ENCODE assay signal across 2 cellular contexts in genomic region chr14:100731846-100732765, GRCh38.
TF ChIP-seq lines count a peak whose summit lies in the region.

No MANE protein-coding gene starts in this region.

TF ChIP-seq in SK-N-SH, 30 proteins besides CTCF, POLR2A, EP300 and RAD21 (continued from another document):
- TF ChIP-seq ZBTB33 (IDR thresholded peaks at IDR 0.05; ENCODE audit: borderline replicate concordance, low read depth) (no peak), FOXM1 (IDR thresholded peaks at IDR 0.05; ENCODE audit: low read depth) (no peak), MXI1 (IDR thresholded peaks at IDR 0.05; ENCODE audit: low read depth, low read length) (no peak), RCOR1 (IDR thresholded peaks at IDR 0.05; ENCODE audit: low read length) (no peak), MEF2A (IDR thresholded peaks at IDR 0.05; ENCODE audit: borderline replicate concordance, low read depth) (no peak), NRF1 (IDR thresholded peaks at IDR 0.05; ENCODE audit: low read depth, low read length) (no peak), FOSL2 (IDR thresholded peaks at IDR 0.05; ENCODE audit: borderline replicate concordance, low read depth) (no peak), TEAD4 (IDR thresholded peaks at IDR 0.05; ENCODE audit: borderline replicate concordance, insufficient read depth) (no peak), FOXJ3 (CRISPR knock-in tag; IDR thresholded peaks at IDR 0.05) (no peak), SMC3 (IDR thresholded peaks at IDR 0.05; ENCODE audit: low read depth, low read length) (no peak), GABPA (IDR thresholded peaks at IDR 0.05; ENCODE audit: low read depth) (no peak), EZH2phosphoT487 (IDR thresholded peaks at IDR 0.05; ENCODE audit: borderline replicate concordance, low read depth) (no peak)
- TF ChIP-seq, protein P1, sequence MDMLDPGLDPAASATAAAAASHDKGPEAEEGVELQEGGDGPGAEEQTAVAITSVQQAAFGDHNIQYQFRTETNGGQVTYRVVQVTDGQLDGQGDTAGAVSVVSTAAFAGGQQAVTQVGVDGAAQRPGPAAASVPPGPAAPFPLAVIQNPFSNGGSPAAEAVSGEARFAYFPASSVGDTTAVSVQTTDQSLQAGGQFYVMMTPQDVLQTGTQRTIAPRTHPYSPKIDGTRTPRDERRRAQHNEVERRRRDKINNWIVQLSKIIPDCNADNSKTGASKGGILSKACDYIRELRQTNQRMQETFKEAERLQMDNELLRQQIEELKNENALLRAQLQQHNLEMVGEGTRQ (IDR thresholded peaks at IDR 0.05; ENCODE audit: borderline replicate concordance, low read depth, low read length), result no peak
- TF ChIP-seq, protein P2, sequence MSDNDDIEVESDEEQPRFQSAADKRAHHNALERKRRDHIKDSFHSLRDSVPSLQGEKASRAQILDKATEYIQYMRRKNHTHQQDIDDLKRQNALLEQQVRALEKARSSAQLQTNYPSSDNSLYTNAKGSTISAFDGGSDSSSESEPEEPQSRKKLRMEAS (IDR thresholded peaks at IDR 0.05; ENCODE audit: low read depth), result no peak
- TF ChIP-seq, protein P3, sequence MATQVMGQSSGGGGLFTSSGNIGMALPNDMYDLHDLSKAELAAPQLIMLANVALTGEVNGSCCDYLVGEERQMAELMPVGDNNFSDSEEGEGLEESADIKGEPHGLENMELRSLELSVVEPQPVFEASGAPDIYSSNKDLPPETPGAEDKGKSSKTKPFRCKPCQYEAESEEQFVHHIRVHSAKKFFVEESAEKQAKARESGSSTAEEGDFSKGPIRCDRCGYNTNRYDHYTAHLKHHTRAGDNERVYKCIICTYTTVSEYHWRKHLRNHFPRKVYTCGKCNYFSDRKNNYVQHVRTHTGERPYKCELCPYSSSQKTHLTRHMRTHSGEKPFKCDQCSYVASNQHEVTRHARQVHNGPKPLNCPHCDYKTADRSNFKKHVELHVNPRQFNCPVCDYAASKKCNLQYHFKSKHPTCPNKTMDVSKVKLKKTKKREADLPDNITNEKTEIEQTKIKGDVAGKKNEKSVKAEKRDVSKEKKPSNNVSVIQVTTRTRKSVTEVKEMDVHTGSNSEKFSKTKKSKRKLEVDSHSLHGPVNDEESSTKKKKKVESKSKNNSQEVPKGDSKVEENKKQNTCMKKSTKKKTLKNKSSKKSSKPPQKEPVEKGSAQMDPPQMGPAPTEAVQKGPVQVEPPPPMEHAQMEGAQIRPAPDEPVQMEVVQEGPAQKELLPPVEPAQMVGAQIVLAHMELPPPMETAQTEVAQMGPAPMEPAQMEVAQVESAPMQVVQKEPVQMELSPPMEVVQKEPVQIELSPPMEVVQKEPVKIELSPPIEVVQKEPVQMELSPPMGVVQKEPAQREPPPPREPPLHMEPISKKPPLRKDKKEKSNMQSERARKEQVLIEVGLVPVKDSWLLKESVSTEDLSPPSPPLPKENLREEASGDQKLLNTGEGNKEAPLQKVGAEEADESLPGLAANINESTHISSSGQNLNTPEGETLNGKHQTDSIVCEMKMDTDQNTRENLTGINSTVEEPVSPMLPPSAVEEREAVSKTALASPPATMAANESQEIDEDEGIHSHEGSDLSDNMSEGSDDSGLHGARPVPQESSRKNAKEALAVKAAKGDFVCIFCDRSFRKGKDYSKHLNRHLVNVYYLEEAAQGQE (IDR thresholded peaks at IDR 0.05; ENCODE audit: low read depth, low read length), result no peak

TF ChIP-seq in SK-N-SH treated with all-trans-retinoic acid at 6 μM for 48 hours, 23 proteins besides CTCF, POLR2A, EP300 and RAD21 (continued from another document):
- TF ChIP-seq, protein P4, sequence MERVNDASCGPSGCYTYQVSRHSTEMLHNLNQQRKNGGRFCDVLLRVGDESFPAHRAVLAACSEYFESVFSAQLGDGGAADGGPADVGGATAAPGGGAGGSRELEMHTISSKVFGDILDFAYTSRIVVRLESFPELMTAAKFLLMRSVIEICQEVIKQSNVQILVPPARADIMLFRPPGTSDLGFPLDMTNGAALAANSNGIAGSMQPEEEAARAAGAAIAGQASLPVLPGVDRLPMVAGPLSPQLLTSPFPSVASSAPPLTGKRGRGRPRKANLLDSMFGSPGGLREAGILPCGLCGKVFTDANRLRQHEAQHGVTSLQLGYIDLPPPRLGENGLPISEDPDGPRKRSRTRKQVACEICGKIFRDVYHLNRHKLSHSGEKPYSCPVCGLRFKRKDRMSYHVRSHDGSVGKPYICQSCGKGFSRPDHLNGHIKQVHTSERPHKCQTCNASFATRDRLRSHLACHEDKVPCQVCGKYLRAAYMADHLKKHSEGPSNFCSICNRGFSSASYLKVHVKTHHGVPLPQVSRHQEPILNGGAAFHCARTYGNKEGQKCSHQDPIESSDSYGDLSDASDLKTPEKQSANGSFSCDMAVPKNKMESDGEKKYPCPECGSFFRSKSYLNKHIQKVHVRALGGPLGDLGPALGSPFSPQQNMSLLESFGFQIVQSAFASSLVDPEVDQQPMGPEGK (CRISPR knock-in tag; IDR thresholded peaks at IDR 0.05; ENCODE audit: borderline replicate concordance), result no peak
